Comparison of ENCODE assay signal across 9 cellular contexts in the genomic region with DNA sequence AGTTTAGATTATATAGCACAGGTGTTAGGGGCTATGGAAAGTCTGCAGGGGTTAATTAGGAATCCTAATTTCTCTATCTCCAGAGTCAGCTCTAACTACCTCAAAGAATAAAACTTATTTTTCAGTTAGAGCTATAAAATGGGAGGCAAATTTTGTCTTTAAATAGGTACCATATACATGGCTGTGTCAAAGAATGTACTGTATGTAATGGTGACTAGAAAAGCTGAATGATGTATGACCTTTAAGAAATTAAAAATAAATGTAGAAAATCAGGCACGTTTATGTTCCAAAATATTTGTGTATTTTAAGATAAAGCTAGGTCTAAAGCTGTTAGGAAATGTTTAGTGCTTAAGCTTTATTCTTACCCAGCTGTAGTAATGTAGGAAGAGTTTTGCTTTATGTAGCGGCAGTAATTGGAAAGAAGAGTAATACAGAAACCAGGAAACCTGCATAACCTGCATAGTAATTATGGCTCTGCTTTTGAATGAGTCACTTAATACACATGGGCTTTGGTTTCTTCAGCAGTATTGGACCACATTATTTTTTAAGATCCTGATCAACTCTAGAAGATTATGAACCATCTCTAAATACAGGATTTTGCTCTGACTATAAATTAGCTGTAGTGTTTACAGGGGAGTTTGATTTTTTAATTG.
A peak's percentile ranks its signal among the peaks of the same experiment; 100 is the strongest.
DNase-seq lines count a peak whose midpoint lies in the region; ATAC-seq and TF ChIP-seq lines count a peak whose summit lies in the region.
"Had no signal": no experiment of that assay in that cellular context is flagged by ENCODE, and none has a peak within 500 bp of the region (broad histone marks: within the 10 kb centered on the region; RNA-seq: fewer than 3 reads in every experiment).

No MANE protein-coding gene starts in this region.

- H3F3A ChIP-seq in neural progenitor cell (ENCODE audit: low read depth): peaks cover 21% of the 10 kb centered on the region

- 60% methylated on average over 2 of the region's 2 CpGs for WGBS in suprapubic skin

- H3K4me1 Mint-ChIP-seq in T-helper 2 cell treated with Interferon-gamma antibody and Interleukin-4, amounts not matched to agents 5 μg/mL and 100 μg/mL, for 36 hours (ENCODE audit: low read depth): peaks cover 37% of the 10 kb centered on the region
- peaks cover 2% of the 10 kb centered on the region for H3K4me1 Mint-ChIP-seq in neural progenitor cell

- TF ChIP-seq EP300 in suprapubic skin (IDR thresholded peaks at IDR 0.05): no peak

- no peak overlapping the region for H3K4me3 Mint-ChIP-seq in T-helper 2 cell treated with Interferon-gamma antibody and Interleukin-4, amounts not matched to agents 5 μg/mL and 100 μg/mL, for 36 hours
- H3K4me3 Mint-ChIP-seq in neural progenitor cell: no peak overlapping the region

- H3K36me3 ChIP-seq in suprapubic skin (peaks cover 32% of the 10 kb centered on the region), HAP-1 (replicated peaks) (peaks cover 40% of the 10 kb centered on the region), neural progenitor cell (peaks cover 28% of the 10 kb centered on the region)

- no peak overlapping the region for H3K9ac ChIP-seq in neural progenitor cell

- TF ChIP-seq CTCF in retinal pigment epithelial cell (conservative IDR thresholded peaks at IDR 0.05; ENCODE audit: low read depth, low read length) (no peak), suprapubic skin (IDR thresholded peaks at IDR 0.05) (no peak), neural progenitor cell (IDR thresholded peaks at IDR 0.05) (no peak)

- H3K36me3 Mint-ChIP-seq in T-helper 2 cell treated with Interferon-gamma antibody and Interleukin-4, amounts not matched to agents 5 μg/mL and 100 μg/mL, for 36 hours (ENCODE audit: low read depth): peaks cover 51% of the 10 kb centered on the region
- peaks cover 27% of the 10 kb centered on the region for H3K36me3 Mint-ChIP-seq in neural progenitor cell

- DNase-seq in activated CD4-positive, CD25-positive, alpha-beta regulatory T cell treated with anti-CD3 and anti-CD28 coated beads, Interleukin-2, amount 50 U/mL, for 72 hours: no peak
- DNase-seq in T-helper 2 cell treated with Interferon-gamma antibody and Interleukin-4, amounts not matched to agents 5 μg/mL and 100 μg/mL, for 36 hours (ENCODE audit: low spot score): no peak
- DNase-seq in retinal pigment epithelial cell (ENCODE audit: low read depth) (peak; percentile 5), suprapubic skin (ENCODE audit: low spot score in 2 of 2) (no peak), HAP-1 (ENCODE audit: low spot score in 2 of 2) (no peak), neural progenitor cell (ENCODE audit: low spot score) (no peak)
- DNase-seq: NCI-H2029 treated with DMSO at 0.1 percent for 48 hours had no signal

- H4K20me1 ChIP-seq in neural progenitor cell (ENCODE audit: low read depth): peaks cover 9% of the 10 kb centered on the region

- no peak overlapping the region for H3K4me3 ChIP-seq in retinal pigment epithelial cell (ENCODE audit: low read length)
- no peak overlapping the region for H3K4me3 ChIP-seq in suprapubic skin
- H3K4me3 ChIP-seq in HAP-1: no peak overlapping the region
- H3K4me3 ChIP-seq in neural progenitor cell: no peak overlapping the region

- H2AFZ ChIP-seq in neural progenitor cell (replicated peaks): no peak overlapping the region

- H3K27me3 Mint-ChIP-seq in T-helper 2 cell treated with Interferon-gamma antibody and Interleukin-4, amounts not matched to agents 5 μg/mL and 100 μg/mL, for 36 hours (ENCODE audit: low read depth): no peaks in the 10 kb centered on the region
- no peaks in the 10 kb centered on the region for H3K27me3 Mint-ChIP-seq in neural progenitor cell (ENCODE audit: insufficient read depth, low read depth)

- in situ Hi-C loops in HAP-1 (cut with MboI; ENCODE audit: low sequenced_read_pairs): no loop called here

- H3K9me3 ChIP-seq in suprapubic skin: no peaks in the 10 kb centered on the region
- no peaks in the 10 kb centered on the region for H3K9me3 ChIP-seq in HAP-1
- H3K9me3 ChIP-seq in neural progenitor cell (ENCODE audit: low read depth): no peaks in the 10 kb centered on the region

- peak; percentile 91 to 96 for ATAC-seq in activated CD4-positive, CD25-positive, alpha-beta regulatory T cell treated with anti-CD3 and anti-CD28 coated beads, Interleukin-2, amount 50 U/mL, for 24 hours
- peak; percentile 87 for ATAC-seq in HG02870 (IDR thresholded peaks at IDR 0.05; ENCODE audit: unreplicated experiment)

- H3K4me2 ChIP-seq in neural progenitor cell: no peak overlapping the region

- H3K79me2 ChIP-seq in neural progenitor cell (ENCODE audit: low read depth): peaks cover 7% of the 10 kb centered on the region

- H3K9me3 Mint-ChIP-seq in T-helper 2 cell treated with Interferon-gamma antibody and Interleukin-4, amounts not matched to agents 5 μg/mL and 100 μg/mL, for 36 hours: no peaks in the 10 kb centered on the region
- no peaks in the 10 kb centered on the region for H3K9me3 Mint-ChIP-seq in neural progenitor cell

- H3K4me1 ChIP-seq in suprapubic skin (peaks cover 3% of the 10 kb centered on the region), HAP-1 (no peaks in the 10 kb centered on the region), neural progenitor cell (no peaks in the 10 kb centered on the region)

- H3K27ac ChIP-seq in suprapubic skin (no peak overlapping the region), neural progenitor cell (no peak overlapping the region)

- no peaks in the 10 kb centered on the region for H3K27me3 ChIP-seq in suprapubic skin
- H3K27me3 ChIP-seq in HAP-1 (ENCODE audit: low read depth): no peaks in the 10 kb centered on the region
- no peaks in the 10 kb centered on the region for H3K27me3 ChIP-seq in neural progenitor cell

- peak overlapping the region; percentile 59 for H3K27ac Mint-ChIP-seq in T-helper 2 cell treated with Interferon-gamma antibody and Interleukin-4, amounts not matched to agents 5 μg/mL and 100 μg/mL, for 36 hours
- H3K27ac Mint-ChIP-seq in neural progenitor cell: no peak overlapping the region

- TF ChIP-seq POLR2A in suprapubic skin (IDR thresholded peaks at IDR 0.05): no peak
